ENCODE assay signal across 8 cellular contexts in the genomic region with DNA sequence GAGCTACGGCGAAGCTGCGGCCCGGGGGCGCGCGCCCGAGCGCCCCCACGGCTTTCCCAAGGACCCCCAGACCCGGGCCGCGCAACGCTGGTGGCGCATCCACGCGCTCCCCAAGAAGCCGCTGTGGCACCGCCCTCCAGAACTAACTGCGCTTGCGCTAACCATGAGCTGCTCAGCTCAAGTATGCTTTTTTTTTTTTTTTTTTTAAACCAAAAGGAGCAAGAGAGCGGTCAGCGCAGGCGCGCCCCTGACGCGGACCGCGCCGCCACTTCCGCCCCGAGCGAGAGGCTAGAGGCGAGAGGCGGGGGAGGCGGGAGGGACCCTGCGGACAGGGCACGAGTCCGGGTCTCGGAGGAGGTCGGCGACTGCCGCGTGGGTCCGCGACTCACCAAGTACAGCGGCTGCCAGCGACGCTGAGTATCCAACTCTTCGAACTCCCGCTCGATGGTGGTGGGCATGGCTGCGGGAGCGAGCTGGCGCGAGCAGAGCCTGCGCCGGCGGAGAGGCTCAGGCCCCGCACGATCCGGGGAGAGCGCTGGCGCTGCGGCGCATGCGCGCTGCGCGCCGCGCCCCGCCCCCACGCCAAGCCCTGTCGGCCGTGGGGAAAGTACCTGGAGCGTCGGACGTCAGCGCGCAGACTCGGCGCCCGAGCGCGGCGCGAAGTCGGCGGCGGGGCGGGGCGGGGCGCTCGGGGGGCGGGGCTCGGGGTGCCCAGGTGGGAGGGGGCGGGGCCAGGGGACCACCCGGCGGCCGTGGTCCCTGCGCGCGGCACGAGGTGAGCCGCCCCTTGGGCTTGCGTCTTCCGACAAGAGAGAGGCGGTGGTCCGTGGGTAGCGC. TPM values are rescaled to one million over a fixed set of nuclear protein-coding genes. Genes with fewer than 3 reads are reported as not detected.
DNase-seq lines count a peak whose midpoint lies in the region; ATAC-seq lines count a peak whose summit lies in the region.

PTPN2 (minus strand) TSS at position 554 of the 837 bp plus-strand sequence; CDS start at position 458, 96 bp downstream.

- peak within 1 kb of the TSS; percentile 98 for H3K27ac Mint-ChIP-seq in memory B cell

- DNase-seq in COR-L47 (lab: John Stamatoyannopoulos, UW) (peak; percentile 94), HT1080 (ENCODE audit: low read depth) (peak; percentile 95), NOMO-1 (lab: John Stamatoyannopoulos, UW; ENCODE audit: unreplicated experiment in 2 of 2) (peak; percentile 86 to 96), memory B cell (ENCODE audit: low spot score in 2 of 2) (peak; percentile 94)
- peak; percentile 85 for DNase-seq in effector CD8-positive, alpha-beta T cell (lab: John Stamatoyannopoulos, UW)
- DNase-seq in stimulated activated CD8-positive, alpha-beta memory T cell treated with anti-CD3 and anti-CD28 coated beads, Interleukin-12 subunit alpha, Interleukin-12 subunit beta, amount 100 ng/mL, for 1 hour (ENCODE audit: low read depth): peak; percentile 84

- peaks cover 4% of the 10 kb centered on the region for H3K36me3 Mint-ChIP-seq in memory B cell

- POLR2A ChIA-PET in activated CD8-positive, alpha-beta memory T cell treated with anti-CD3 and anti-CD28 coated beads for 36 hours (lab: Charles Lee): interaction anchor here (0.6 to 2.0 kb wide), 35 partner anchors 9 to 842 kb away, joined by 3 to 23 read pairs (median 5); partner anchors contain the start of genes AFG3L2, CEP192, FAM210A and PRELID3A

- ATAC-seq in GM21367 (IDR thresholded peaks at IDR 0.05; ENCODE audit: unreplicated experiment): peak; percentile 54
- ATAC-seq in memory B cell (ENCODE audit: low read depth): peak; percentile 74

- no peaks in the 10 kb centered on the region for H3K9me3 Mint-ChIP-seq in memory B cell

- H3K27me3 Mint-ChIP-seq in memory B cell: no peaks in the 10 kb centered on the region

- CTCF ChIA-PET in activated CD8-positive, alpha-beta memory T cell treated with anti-CD3 and anti-CD28 coated beads for 36 hours (lab: Charles Lee): interaction anchor here (0.6 to 2.9 kb wide), 8 partner anchors 10 to 591 kb away, joined by 3 to 13 read pairs (median 4); no protein-coding TSS in a partner anchor

- H3K4me3 Mint-ChIP-seq in memory B cell: peak within 1 kb of the TSS; percentile 92

- peaks cover 46% of the 10 kb centered on the region for H3K4me1 Mint-ChIP-seq in memory B cell

RNA-seq across cellular contexts. Expression of gene PTPN2, which starts in this region (rescaled TPM):
- 35.1 and 35.3 TPM in 2 replicates for total RNA-seq in HT1080 (2014; rRNA removed; shearing (Covaris generic))
- 28.8 and 36.6 TPM in 2 replicates for polyA plus RNA-seq in HT1080 (2015; cell fraction: cytosol; rRNA removed)
- 27.4 and 39.0 TPM in 2 replicates for polyA plus RNA-seq in HT1080 (2015; cell fraction: nucleus; rRNA removed)
- total RNA-seq in activated CD8-positive, alpha-beta memory T cell treated with anti-CD3 and anti-CD28 coated beads for 36 hours: 10 to 100 TPM; 52.1 to 53.6 TPM

Comparison
In these comparisons a context has a peak if more than half of its experiments do, and no peak if none do; other contexts are left out.
1. Peak in every context shown above with its lines: DNase-seq and ATAC-seq.